Comparison of ENCODE assay signal across 8 cellular contexts in genomic region chr11:126416542-126417090, GRCh38.
A peak's percentile ranks its signal among the peaks of the same experiment; 100 is the strongest.
DNase-seq lines count a peak whose midpoint lies in the region; ATAC-seq and TF ChIP-seq lines count a peak whose summit lies in the region.

No MANE protein-coding gene starts in this region.

- H3K4me3 ChIP-seq in AG10803 (ENCODE audit: low read length) (peak overlapping the region; percentile 51), cardiac fibroblast (replicated peaks in 1 of 2; ENCODE audit: low read depth in 2 of 2, low read length in 2 of 2) (peak overlapping the region in 1 of 2 donors; percentile 55), spleen (peak overlapping the region in 7 of 8 donors; percentile 31 to 72 (median 39))

- no peaks in the 10 kb centered on the region for H3K9me3 Mint-ChIP-seq in nephron progenitor cell

- intact Hi-C loops in spleen (cut with DNase I; ENCODE audit: low total_unique reads) = no loop called here

- no peak overlapping the region for H3K27ac Mint-ChIP-seq in nephron progenitor cell

- peaks cover 32% of the 10 kb centered on the region for H3K4me1 Mint-ChIP-seq in nephron progenitor cell

- H3K27me3 Mint-ChIP-seq in nephron progenitor cell (ENCODE audit: low read depth, poor library complexity) = no peaks in the 10 kb centered on the region

- WGBS in spleen, 5 donors = 5 to 44% (median 6%) methylated on average over 2 to 52 of the region's 52 CpGs

- TF ChIP-seq CTCF in AG10803 (conservative IDR thresholded peaks at IDR 0.05; ENCODE audit: low read length) (no peak), cardiac fibroblast (IDR thresholded peaks at IDR 0.05; ENCODE audit: low read depth, low read length) (no peak), spleen (IDR thresholded peaks at IDR 0.05 in 8 of 11, conservative IDR thresholded peaks at IDR 0.05 in 3 of 11) (peak in 2 of 11 experiments; percentile 11 to 21), nephron progenitor cell (IDR thresholded peaks at IDR 0.05) (no peak)

- H3K4me3 Mint-ChIP-seq in nephron progenitor cell = no peak overlapping the region

- H3K27ac ChIP-seq in spleen = peak overlapping the region; percentile 72 to 87 (median 80)

- H3K36me3 Mint-ChIP-seq in nephron progenitor cell (ENCODE audit: low read depth) = peaks cover 17% of the 10 kb centered on the region

- DNase-seq in AG10803 (ENCODE audit: low read depth) (peak; percentile 81), cardiac fibroblast (ENCODE audit: low read depth in 2 of 2) (peak; percentile 84 to 89), iris pigment epithelial cell (ENCODE audit: low read depth) (peak; percentile 87), spleen (peak; percentile 94), nephron progenitor cell (no peak)

- peak; percentile 90 for ATAC-seq in GM19397 (IDR thresholded peaks at IDR 0.05; ENCODE audit: unreplicated experiment)
- peak; percentile 50 for ATAC-seq in HG03565 (IDR thresholded peaks at IDR 0.05; ENCODE audit: unreplicated experiment)
- peak; percentile 90 to 91 for ATAC-seq in activated CD4-positive, CD25-positive, alpha-beta regulatory T cell treated with anti-CD3 and anti-CD28 coated beads, Interleukin-2, amount 50 U/mL, for 24 hours

- H3K9me3 ChIP-seq in spleen = no peaks in the 10 kb centered on the region

- peaks cover 0 to 6% (median 0%) of the 10 kb centered on the region in 7 donors for H3K27me3 ChIP-seq in spleen (replicated peaks in 1 of 7)

- peaks cover 0 to 39% (median 10%) of the 10 kb centered on the region in 6 donors for H3K36me3 ChIP-seq in spleen

- TF ChIP-seq POLR2A in spleen (IDR thresholded peaks at IDR 0.05) = no peak

- H3K4me1 ChIP-seq in spleen = peaks cover 22 to 84% (median 62%) of the 10 kb centered on the region in 6 donors
